ENCODE assay signal across 8 cellular contexts in genomic region chr20:33812673-33813462, GRCh38. TPM values are rescaled to one million over a fixed set of nuclear protein-coding genes. Genes with fewer than 3 reads are reported as not detected.
DNase-seq lines count a peak whose midpoint lies in the region; ATAC-seq and TF ChIP-seq lines count a peak whose summit lies in the region.

No MANE protein-coding gene starts in this region.

- H3K4me3 Mint-ChIP-seq in activated CD4-positive, alpha-beta T cell treated with anti-CD3 and anti-CD28 coated beads, Interleukin-2, amount 10 ng/mL, durations not matched to agents 24 days and 14 days = peak overlapping the region; percentile 99

- peak overlapping the region; percentile 98 for H3K27ac Mint-ChIP-seq in activated CD4-positive, alpha-beta T cell treated with anti-CD3 and anti-CD28 coated beads, Interleukin-2, amount 10 ng/mL, durations not matched to agents 24 days and 14 days

- peaks cover 41% of the 10 kb centered on the region for H3K4me1 Mint-ChIP-seq in activated CD4-positive, alpha-beta T cell treated with anti-CD3 and anti-CD28 coated beads, Interleukin-2, amount 10 ng/mL, durations not matched to agents 24 days and 14 days

- H3K9me3 ChIP-seq in esophagus muscularis mucosa = no peaks in the 10 kb centered on the region
- no peaks in the 10 kb centered on the region for H3K9me3 ChIP-seq in ovary

- H3K4me1 ChIP-seq in esophagus muscularis mucosa = peaks cover 38 to 60% (median 54%) of the 10 kb centered on the region in 4 donors
- H3K4me1 ChIP-seq in ovary (ENCODE audit: insufficient read depth) = peaks cover 18% of the 10 kb centered on the region

- peak overlapping the region; percentile 71 to 99 (median 91) for H3K4me3 ChIP-seq in esophagus muscularis mucosa
- H3K4me3 ChIP-seq in ovary = peak overlapping the region; percentile 91

- peaks cover 0 to 6% (median 2%) of the 10 kb centered on the region in 4 donors for H3K36me3 ChIP-seq in esophagus muscularis mucosa
- no peaks in the 10 kb centered on the region for H3K36me3 ChIP-seq in ovary

- peaks cover 39% of the 10 kb centered on the region for H3K36me3 Mint-ChIP-seq in activated CD4-positive, alpha-beta T cell treated with anti-CD3 and anti-CD28 coated beads, Interleukin-2, amount 10 ng/mL, durations not matched to agents 24 days and 14 days (ENCODE audit: low read depth)

- peaks cover 4% of the 10 kb centered on the region for H3K9me3 Mint-ChIP-seq in activated CD4-positive, alpha-beta T cell treated with anti-CD3 and anti-CD28 coated beads, Interleukin-2, amount 10 ng/mL, durations not matched to agents 24 days and 14 days

- peak overlapping the region; percentile 88 to 97 (median 96) for H3K27ac ChIP-seq in esophagus muscularis mucosa (replicated peaks in 1 of 4)
- H3K27ac ChIP-seq in ovary = peak overlapping the region; percentile 83 to 91

- 28% methylated on average over 12 of the region's 12 CpGs for WGBS in esophagus muscularis mucosa
- 9 to 16% (median 13%) methylated on average over 12 of the region's 12 CpGs for WGBS in ovary, 3 donors

- no peaks in the 10 kb centered on the region for H3K27me3 ChIP-seq in esophagus muscularis mucosa
- no peaks in the 10 kb centered on the region for H3K27me3 ChIP-seq in ovary

- H3K27me3 Mint-ChIP-seq in activated CD4-positive, alpha-beta T cell treated with anti-CD3 and anti-CD28 coated beads, Interleukin-2, amount 10 ng/mL, durations not matched to agents 24 days and 14 days = no peaks in the 10 kb centered on the region

- TF ChIP-seq EP300 in esophagus muscularis mucosa (IDR thresholded peaks at IDR 0.05) (no peak), ovary (IDR thresholded peaks at IDR 0.05) (no peak)

- peak; percentile 68 for DNase-seq in activated CD4-positive, alpha-beta T cell treated with anti-CD3 and anti-CD28 coated beads, Interleukin-2, amount 10 ng/mL, durations not matched to agents 24 days and 14 days
- no peak for DNase-seq in activated CD4-positive, alpha-beta T cell treated with anti-CD3 and anti-CD28 coated beads, Interleukin-2, amount 50 U/mL, for 4 hours
- DNase-seq in SK-MEL-5 (ENCODE audit: low read depth, low spot score) = peak; percentile 70
- DNase-seq in esophagus muscularis mucosa (ENCODE audit: extremely low spot score) = no peak
- DNase-seq in ovary = no peak

- ATAC-seq in HG02973 (IDR thresholded peaks at IDR 0.05; ENCODE audit: unreplicated experiment) (no peak), HG02678 (IDR thresholded peaks at IDR 0.05; ENCODE audit: unreplicated experiment) (no peak), GM21360 (IDR thresholded peaks at IDR 0.05; ENCODE audit: unreplicated experiment) (no peak)

- intact Hi-C loops in activated CD4-positive, alpha-beta T cell treated with anti-CD3 and anti-CD28 coated beads, Interleukin-2, amount 10 ng/mL, durations not matched to agents 24 days and 14 days (cut with micrococcal nuclease) = loop anchor here (5.0 kb wide), 2 partner anchors 39 to 126 kb away; partner anchors contain the start of gene E2F1
- intact Hi-C loops in esophagus muscularis mucosa (cut with DNase I) (no loop called here), ovary (cut with DNase I) (loop anchor here in 1 of 4 donors (10.0 kb wide), 1 partner anchor 138 kb away; the partner anchor contains the start of gene NECAB3)

- TF ChIP-seq CTCF in esophagus muscularis mucosa (IDR thresholded peaks at IDR 0.05) = no peak
- no peak for TF ChIP-seq CTCF in ovary (IDR thresholded peaks at IDR 0.05)

- TF ChIP-seq POLR2A in esophagus muscularis mucosa (IDR thresholded peaks at IDR 0.05; ENCODE audit: low read depth) = no peak
- TF ChIP-seq POLR2A in ovary (IDR thresholded peaks at IDR 0.05) = no peak

- in situ Hi-C loops in SK-MEL-5 (cut with HindIII; ENCODE audit: low pct_unique_long_range_greater_than_20kb, low sequenced_read_pairs) = no loop called here

RNA-seq across cellular contexts. Expression of gene CHMP4B, which starts 1.7 kb away (rescaled TPM):
- total RNA-seq in activated CD4-positive, alpha-beta T cell treated with anti-CD3 and anti-CD28 coated beads, Interleukin-2, amount 10 ng/mL, durations not matched to agents 24 days and 14 days = 95.6 and 102 TPM in 2 replicates
- 28.4 and 34.3 TPM in 2 replicates for total RNA-seq in SK-MEL-5 (2014; rRNA removed; shearing (Covaris generic))
- 83.5 and 99.9 TPM in 2 replicates for polyA plus RNA-seq in SK-MEL-5 (2015; cell fraction: cytosol; rRNA removed)
- polyA plus RNA-seq in SK-MEL-5 (2015; cell fraction: nucleus; rRNA removed) = 5.3 and 20.5 TPM in 2 replicates
- total RNA-seq in esophagus muscularis mucosa (100 to 1,000 TPM in 2 of 4 donors, 10 to 100 TPM in 2; 90.8 to 116 (median 100) TPM), ovary (10 to 100 TPM; 48.5 to 99.1 (median 96.7) TPM)
- 100 to 1,000 TPM; 118 to 153 TPM for polyA plus RNA-seq in ovary

Comparison
In these comparisons a context has a peak if more than half of its experiments do, and no peak if none do; other contexts are left out.
1. DNase-seq: peak in activated CD4-positive, alpha-beta T cell treated with anti-CD3 and anti-CD28 coated beads, Interleukin-2, amount 10 ng/mL, durations not matched to agents 24 days and 14 days (single experiment) and SK-MEL-5 (single experiment); none in activated CD4-positive, alpha-beta T cell treated with anti-CD3 and anti-CD28 coated beads, Interleukin-2, amount 50 U/mL, for 4 hours (0 of 2), esophagus muscularis mucosa (single experiment) and ovary (0 of 5).